ENCODE assay signal across 17 cellular contexts in genomic region chr12:65720136-65720535, GRCh38.
DNase-seq lines count a peak whose midpoint lies in the region; ATAC-seq, FAIRE-seq and TF ChIP-seq lines count a peak whose summit lies in the region.
"Had no signal": no experiment of that assay in that cellular context is flagged by ENCODE, and none has a peak within 500 bp of the region (broad histone marks: within the 10 kb centered on the region; RNA-seq: fewer than 3 reads in every experiment).

No MANE protein-coding gene starts in this region.

- TF ChIP-seq CTCF in bronchial epithelial cell (IDR thresholded peaks at IDR 0.05; ENCODE audit: insufficient read depth, low read length, severe bottlenecking) = no peak

- H3K4me3 ChIP-seq in BLaER1 (no peak overlapping the region), bronchial epithelial cell (ENCODE audit: low read depth, low read length) (no peak overlapping the region)
- H3K4me3 ChIP-seq: gastrocnemius medialis, sigmoid colon, upper lobe of left lung had no signal

- no peak overlapping the region for H3K9ac ChIP-seq in BLaER1

- peak overlapping the region; percentile 61 for H3K4me2 ChIP-seq in BLaER1

- H4K20me1 ChIP-seq in BLaER1 = no peaks in the 10 kb centered on the region

- FAIRE-seq in bronchial epithelial cell (lab: Jason Lieb, UNC) = no peak

- H3K27ac ChIP-seq in BLaER1 = no peak overlapping the region
- H3K27ac ChIP-seq: gastrocnemius medialis, sigmoid colon, upper lobe of left lung had no signal

- peaks cover 14% of the 10 kb centered on the region for H3K4me1 ChIP-seq in BLaER1
- H3K4me1 ChIP-seq: gastrocnemius medialis, sigmoid colon, upper lobe of left lung had no signal

- H3K9me3 ChIP-seq in BLaER1 = no peaks in the 10 kb centered on the region
- H3K9me3 ChIP-seq: gastrocnemius medialis, upper lobe of left lung had no signal

- DNase-seq in LHCN-M2 (ENCODE audit: low read depth) (peak; percentile 69), bronchial epithelial cell (ENCODE audit: low read depth) (peak; percentile 85), kidney glomerular epithelial cell (lab: John Stamatoyannopoulos, UW) (peak; percentile 66), globus pallidus (ENCODE audit: low spot score) (no peak), iPS-NIHi11 (ENCODE audit: low spot score) (no peak)
- DNase-seq: activated CD4-positive, alpha-beta T cell treated with anti-CD3 and anti-CD28 coated beads, Interleukin-2, amount 50 U/mL, for 48 hours; amniotic stem cell; DMS 273 treated with DMSO at 0.1 percent for 48 hours; gastrocnemius medialis; mesendoderm; NCI-H1092 treated with DMSO at 0.1 percent for 48 hours; sigmoid colon; stimulated activated naive B cell treated with anti-CD40 and anti-IgM and Interleukin-4, amounts not matched to agents 10 μg/mL and 1 μg/mL and 100 μg/mL, for 72 hours; upper lobe of left lung had no signal

- no peaks in the 10 kb centered on the region for H3K36me3 ChIP-seq in BLaER1
- H3K36me3 ChIP-seq in bronchial epithelial cell (ENCODE audit: control insufficient read depth, insufficient read depth, low read length) = no peaks in the 10 kb centered on the region
- H3K36me3 ChIP-seq: gastrocnemius medialis, sigmoid colon, upper lobe of left lung had no signal

- H3K27me3 ChIP-seq in BLaER1 (no peaks in the 10 kb centered on the region), bronchial epithelial cell (ENCODE audit: control insufficient read depth, insufficient read depth, low read length) (no peaks in the 10 kb centered on the region)
- H3K27me3 ChIP-seq: upper lobe of left lung had no signal

- ATAC-seq in HG03378 (IDR thresholded peaks at IDR 0.05; ENCODE audit: unreplicated experiment) (no peak), HG03565 (IDR thresholded peaks at IDR 0.05; ENCODE audit: unreplicated experiment) (no peak)
- ATAC-seq: gastrocnemius medialis; stimulated activated naive B cell treated with anti-CD40 and anti-IgM and Interleukin-4, amounts not matched to agents 10 μg/mL and 1 μg/mL and 100 μg/mL, for 72 hours had no signal

Comparison
In these comparisons a context has a peak if more than half of its experiments do, and no peak if none do; other contexts are left out.
1. DNase-seq: peak in LHCN-M2 (single experiment), bronchial epithelial cell (single experiment) and kidney glomerular epithelial cell (single experiment); none in globus pallidus (single experiment) and iPS-NIHi11 (single experiment).